In the genomic region with DNA sequence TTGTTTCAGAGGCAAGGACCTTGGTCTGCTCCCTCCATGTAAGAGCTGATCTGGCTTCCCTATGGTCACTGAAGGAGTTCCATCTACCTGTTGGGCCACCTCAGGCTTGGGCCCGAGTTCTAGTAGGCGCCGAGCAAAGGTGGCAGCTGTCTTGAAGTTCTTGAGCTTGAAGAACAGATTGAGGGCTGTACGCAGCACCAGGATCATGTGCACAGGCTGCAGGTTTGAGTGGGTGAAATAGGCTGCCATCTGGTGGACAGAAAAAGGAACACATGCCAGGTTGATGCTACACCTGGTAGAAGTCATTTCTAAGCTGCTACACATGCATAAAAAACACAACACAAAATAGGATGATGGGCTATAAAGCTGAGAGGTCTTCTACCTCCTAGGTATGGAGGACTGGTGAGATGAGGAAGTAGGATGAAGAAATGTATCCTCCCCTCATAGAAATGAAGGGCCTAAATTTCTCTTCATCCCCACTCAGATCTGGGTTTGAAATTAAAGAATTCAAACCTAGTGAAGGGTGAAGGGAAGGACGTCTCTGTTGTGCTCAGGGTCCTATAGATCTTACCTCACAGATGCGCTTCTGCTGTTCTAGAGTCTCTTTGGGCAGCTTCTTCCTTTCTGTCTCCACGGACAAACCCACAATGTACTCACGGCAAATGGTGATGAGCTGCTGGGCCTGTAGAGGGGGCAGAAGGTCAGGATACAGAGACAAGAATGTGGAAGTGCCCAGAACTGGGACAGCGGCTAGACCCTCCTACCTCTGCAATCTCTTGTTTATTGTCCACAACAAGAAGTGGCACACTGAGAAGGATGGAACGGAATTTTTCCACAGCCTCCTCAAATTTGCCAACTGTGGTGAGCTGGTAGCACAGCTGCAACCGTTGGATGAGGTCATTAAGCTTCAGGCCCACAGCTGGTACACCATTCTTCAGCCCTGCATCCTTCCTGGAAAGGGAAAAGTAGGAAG, we compare ENCODE assay signal across 8 cellular contexts. TPM values are rescaled to one million over a fixed set of nuclear protein-coding genes. Genes with fewer than 3 reads are reported as not detected.
DNase-seq lines count a peak whose midpoint lies in the region; ATAC-seq and TF ChIP-seq lines count a peak whose summit lies in the region.

No MANE protein-coding gene starts in this region.

- H3K36me3 ChIP-seq in GM06990 (ENCODE audit: control insufficient read depth, insufficient read depth, low read length) (peaks cover 52% of the 10 kb centered on the region), kidney epithelial cell (ENCODE audit: control insufficient read depth, insufficient read depth, low read length) (peaks cover 6% of the 10 kb centered on the region)

- peak overlapping the region; percentile 24 for H3K27ac ChIP-seq in caudate nucleus (ENCODE audit: low read depth, low read length)

- DNase-seq in GM06990 (ENCODE audit: extremely low read depth, insufficient read length): peak; percentile 30
- peak; percentile 29 for DNase-seq in NCI-H226
- peak; percentile 42 for DNase-seq in activated CD4-positive, CD25-positive, alpha-beta regulatory T cell treated with anti-CD3 and anti-CD28 coated beads, Interleukin-2, amount 50 U/mL, for 16 hours (ENCODE audit: low read depth, low spot score)
- DNase-seq in caudate nucleus (lab: John Stamatoyannopoulos, UW): peak in 52 of 61 donors; percentile 6 to 87 (median 42)
- DNase-seq in kidney epithelial cell (ENCODE audit: low read depth): peak; percentile 52
- peak; percentile 55 for DNase-seq in stimulated activated CD4-positive, alpha-beta T cell treated with anti-CD3 and anti-CD28 coated beads, Interleukin-1b, Interleukin-23, amount 100 ng/mL, for 48 hours
- no peak for DNase-seq in GOT3 (lab: John Stamatoyannopoulos, UW)

- no peaks in the 10 kb centered on the region for H3K27me3 ChIP-seq in GM06990 (replicated peaks; ENCODE audit: control insufficient read depth, insufficient read depth, low read length)
- H3K27me3 ChIP-seq in kidney epithelial cell (ENCODE audit: control insufficient read depth, insufficient read depth, low read length): no peaks in the 10 kb centered on the region

- peak; percentile 81 for TF ChIP-seq CTCF in GM06990 (IDR thresholded peaks at IDR 0.05; ENCODE audit: insufficient read depth, low read length, poor library complexity, severe bottlenecking)
- peak; percentile 73 for TF ChIP-seq CTCF in kidney epithelial cell (IDR thresholded peaks at IDR 0.05; ENCODE audit: insufficient read depth, low read length, poor library complexity, severe bottlenecking)

- H3K4me3 ChIP-seq in GM06990 (replicated peaks; ENCODE audit: low read depth, low read length): no peak overlapping the region
- no peak overlapping the region for H3K4me3 ChIP-seq in kidney epithelial cell (ENCODE audit: low read depth, low read length)

- ATAC-seq in HG03039 (IDR thresholded peaks at IDR 0.05; ENCODE audit: unreplicated experiment): peak; percentile 54

RNA-seq across cellular contexts. Expression of a gene that starts 6.6 kb away (rescaled TPM):
- total RNA-seq in kidney epithelial cell: 43.8 and 45.8 TPM in 2 replicates

RNA-seq across cellular contexts. Expression of a gene that starts 29.2 kb away (rescaled TPM):
- total RNA-seq in kidney epithelial cell: 60.5 and 69.4 TPM in 2 replicates

RNA-seq across cellular contexts. Expression of a gene that starts 51.5 kb away (rescaled TPM):
- total RNA-seq in kidney epithelial cell: 130 and 152 TPM in 2 replicates

RNA-seq across cellular contexts. Expression of a gene that starts 51.6 kb away (rescaled TPM):
- 71.9 and 91.3 TPM in 2 replicates for total RNA-seq in kidney epithelial cell
